In the genomic region with DNA sequence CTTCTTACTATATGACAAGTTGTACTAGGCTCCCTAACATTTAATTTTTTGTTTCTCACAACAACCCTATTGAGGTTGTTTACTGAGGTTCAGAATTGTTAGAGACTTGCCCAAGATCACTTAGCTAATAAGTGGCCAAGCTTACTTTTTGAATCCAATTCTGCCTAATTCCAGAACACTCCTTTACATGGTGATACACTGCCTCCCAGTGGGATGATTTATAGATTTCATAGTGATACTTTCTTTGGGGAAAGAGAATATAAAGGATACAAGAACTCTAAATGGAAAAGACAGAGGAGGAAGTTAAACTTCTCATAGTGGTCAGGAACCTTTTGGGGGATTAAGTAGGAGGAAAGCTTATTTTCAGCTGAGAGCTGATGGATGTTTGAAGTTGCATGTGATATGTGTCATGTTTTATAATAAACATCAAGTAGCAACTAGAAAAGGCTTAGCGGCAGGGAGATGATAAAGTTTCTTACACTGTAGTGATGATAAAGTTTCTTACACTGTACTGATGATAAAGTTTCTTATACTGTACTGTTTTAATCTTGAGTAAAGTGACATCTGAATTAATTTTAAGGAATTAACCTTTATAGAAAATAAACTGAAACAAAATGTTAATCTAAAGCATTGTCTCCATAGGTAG, we compare ENCODE assay signal across 8 cellular contexts.
DNase-seq lines count a peak whose midpoint lies in the region; ATAC-seq, FAIRE-seq and TF ChIP-seq lines count a peak whose summit lies in the region.

No MANE protein-coding gene starts in this region.

- ATAC-seq in SK-N-SH treated with all-trans-retinoic acid at 6 μM for 48 hours: peak; percentile 90

- no peak for DNase-seq in GM19239 (ENCODE audit: insufficient read length, low spot score)
- peak; percentile 24 for DNase-seq in globus pallidus (ENCODE audit: low spot score)
- no peak for DNase-seq in NCI-H146 treated with DMSO at 0.1 percent for 48 hours (lab: John Stamatoyannopoulos, UW; ENCODE audit: unreplicated experiment)
- no peak for DNase-seq in NCI-H1105 treated with DMSO at 0.1 percent for 48 hours (lab: John Stamatoyannopoulos, UW)
- no peak for DNase-seq in cerebellar nuclear complex (lab: John Stamatoyannopoulos, UW)
- no peak for DNase-seq in 8988T

- FAIRE-seq in A204.1 (lab: Jason Lieb, UNC) (peak; percentile 98), GM19239 (lab: Jason Lieb, UNC) (peak; percentile 87)

TF ChIP-seq in SK-N-SH treated with all-trans-retinoic acid at 6 μM for 48 hours, 23 proteins besides CTCF, POLR2A, EP300 and RAD21:
- no peak for TF ChIP-seq ZNF8 (CRISPR knock-in tag; IDR thresholded peaks at IDR 0.05)
- no peak for TF ChIP-seq GLIS3 (CRISPR knock-in tag; IDR thresholded peaks at IDR 0.05)
- TF ChIP-seq TCF4 (CRISPR knock-in tag; IDR thresholded peaks at IDR 0.05; ENCODE audit: borderline replicate concordance): no peak
- TF ChIP-seq, protein P1, sequence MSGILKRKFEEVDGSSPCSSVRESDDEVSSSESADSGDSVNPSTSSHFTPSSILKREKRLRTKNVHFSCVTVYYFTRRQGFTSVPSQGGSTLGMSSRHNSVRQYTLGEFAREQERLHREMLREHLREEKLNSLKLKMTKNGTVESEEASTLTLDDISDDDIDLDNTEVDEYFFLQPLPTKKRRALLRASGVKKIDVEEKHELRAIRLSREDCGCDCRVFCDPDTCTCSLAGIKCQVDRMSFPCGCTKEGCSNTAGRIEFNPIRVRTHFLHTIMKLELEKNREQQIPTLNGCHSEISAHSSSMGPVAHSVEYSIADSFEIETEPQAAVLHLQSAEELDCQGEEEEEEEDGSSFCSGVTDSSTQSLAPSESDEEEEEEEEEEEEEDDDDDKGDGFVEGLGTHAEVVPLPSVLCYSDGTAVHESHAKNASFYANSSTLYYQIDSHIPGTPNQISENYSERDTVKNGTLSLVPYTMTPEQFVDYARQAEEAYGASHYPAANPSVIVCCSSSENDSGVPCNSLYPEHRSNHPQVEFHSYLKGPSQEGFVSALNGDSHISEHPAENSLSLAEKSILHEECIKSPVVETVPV (CRISPR knock-in tag; IDR thresholded peaks at IDR 0.05): no peak
- TF ChIP-seq ESRRG (CRISPR knock-in tag; IDR thresholded peaks at IDR 0.05): no peak
- TF ChIP-seq ZNF70 (CRISPR knock-in tag; IDR thresholded peaks at IDR 0.05): no peak
- no peak for TF ChIP-seq ZFP30 (CRISPR knock-in tag; IDR thresholded peaks at IDR 0.05)
TF ChIP-seq in SK-N-SH treated with all-trans-retinoic acid at 6 μM for 48 hours: peak in this region for 0.
